10 cellular contexts compared by ENCODE assay signal in genomic region chr12:89427508-89428156, GRCh38.
DNase-seq lines count a peak whose midpoint lies in the region; ATAC-seq and TF ChIP-seq lines count a peak whose summit lies in the region.
"Had no signal": no experiment of that assay in that cellular context is flagged by ENCODE, and none has a peak within 500 bp of the region (broad histone marks: within the 10 kb centered on the region; RNA-seq: fewer than 3 reads in every experiment).

No MANE protein-coding gene starts in this region.

- no peak for DNase-seq in colonic mucosa
- no peak for DNase-seq in mesenteric fat pad (ENCODE audit: low spot score)
- no peak for DNase-seq in tibial nerve (ENCODE audit: low spot score in 2 of 2)
- no peak for DNase-seq in psoas muscle
- DNase-seq in foreskin keratinocyte: no peak

- TF ChIP-seq POLR2A in tibial nerve (IDR thresholded peaks at IDR 0.05): no peak

- no peaks in the 10 kb centered on the region for H3K9me3 ChIP-seq in colonic mucosa
- no peaks in the 10 kb centered on the region for H3K9me3 ChIP-seq in tibial nerve
- H3K9me3 ChIP-seq in psoas muscle: no peaks in the 10 kb centered on the region
- H3K9me3 ChIP-seq: thoracic aorta had no signal

- H3K36me3 ChIP-seq in colonic mucosa: no peaks in the 10 kb centered on the region
- H3K36me3 ChIP-seq in tibial nerve: peaks cover 0 to 16% (median 0%) of the 10 kb centered on the region in 3 donors
- peaks cover 3 to 6% of the 10 kb centered on the region in 2 donors for H3K36me3 ChIP-seq in psoas muscle (ENCODE audit: insufficient read depth in 1 of 2, low read depth in 1 of 2)
- H3K36me3 ChIP-seq: thoracic aorta had no signal

- WGBS in tibial nerve, 2 donors: 65 to 67% methylated on average over 3 of the region's 3 CpGs
- 65 to 82% (median 77%) methylated on average over 3 of the region's 3 CpGs for WGBS in psoas muscle, 3 donors

- H3K27me3 ChIP-seq in colonic mucosa: no peaks in the 10 kb centered on the region
- no peaks in the 10 kb centered on the region for H3K27me3 ChIP-seq in tibial nerve
- H3K27me3 ChIP-seq in psoas muscle (ENCODE audit: insufficient read depth in 3 of 3, low read length in 2 of 3): no peaks in the 10 kb centered on the region
- no peaks in the 10 kb centered on the region for H3K27me3 ChIP-seq in foreskin keratinocyte

- ATAC-seq in GM18499 (IDR thresholded peaks at IDR 0.05; ENCODE audit: insufficient read depth, unreplicated experiment) (peak; percentile 100), GM21381 (IDR thresholded peaks at IDR 0.05; ENCODE audit: unreplicated experiment) (peak; percentile 92), HG03354 (IDR thresholded peaks at IDR 0.05; ENCODE audit: poor library complexity, severe bottlenecking, unreplicated experiment) (peak; percentile 95), psoas muscle (no peak), foreskin keratinocyte (no peak)

- intact Hi-C loops in colonic mucosa (cut with DNase I): no loop called here
- intact Hi-C loops in psoas muscle (cut with DNase I): no loop called here

- no peak for TF ChIP-seq EP300 in tibial nerve (IDR thresholded peaks at IDR 0.05)

- no peak overlapping the region for H3K9ac ChIP-seq in colonic mucosa (ENCODE audit: low read depth in 2 of 2, low read length in 2 of 2)

- no peak for TF ChIP-seq CTCF in colonic mucosa (IDR thresholded peaks at IDR 0.05)
- no peak for TF ChIP-seq CTCF in tibial nerve (IDR thresholded peaks at IDR 0.05)
- TF ChIP-seq CTCF in psoas muscle (IDR thresholded peaks at IDR 0.05): no peak
- no peak for TF ChIP-seq CTCF in foreskin keratinocyte (conservative IDR thresholded peaks at IDR 0.05)

- H3K4me1 ChIP-seq in colonic mucosa (no peaks in the 10 kb centered on the region), tibial nerve (no peaks in the 10 kb centered on the region), psoas muscle (no peaks in the 10 kb centered on the region), foreskin keratinocyte (no peaks in the 10 kb centered on the region)

- H3K27ac ChIP-seq in colonic mucosa (peak overlapping the region; percentile 9), tibial nerve (no peak overlapping the region), psoas muscle (no peak overlapping the region), foreskin keratinocyte (no peak overlapping the region)
- H3K27ac ChIP-seq: SK-N-MC, thoracic aorta had no signal

- H3K4me3 ChIP-seq in colonic mucosa (no peak overlapping the region), tibial nerve (no peak overlapping the region), psoas muscle (no peak overlapping the region)
- H3K4me3 ChIP-seq: SK-N-MC, thoracic aorta had no signal

Comparison
In these comparisons a context has a peak if more than half of its experiments do, and no peak if none do; other contexts are left out.
1. ATAC-seq: peak in GM18499 (single experiment), GM21381 (single experiment) and HG03354 (single experiment); none in psoas muscle (0 of 4) and foreskin keratinocyte (single experiment).